Comparison of ENCODE assay signal across 31 cellular contexts in genomic region chr9:117184173-117184572, GRCh38.
DNase-seq lines count a peak whose midpoint lies in the region; ATAC-seq and TF ChIP-seq lines count a peak whose summit lies in the region.
"Had no signal": no experiment of that assay in that cellular context is flagged by ENCODE, and none has a peak within 500 bp of the region (broad histone marks: within the 10 kb centered on the region; RNA-seq: fewer than 3 reads in every experiment).

No MANE protein-coding gene starts in this region.

- H2BK15ac ChIP-seq in H9 (ENCODE audit: low read depth, low read length): no peak overlapping the region

- no peak overlapping the region for H3K56ac ChIP-seq in H9 (ENCODE audit: insufficient read length, low read depth, low read length)

- H3K79me2 ChIP-seq in H9 (ENCODE audit: insufficient read depth, low read length): no peaks in the 10 kb centered on the region

- no peak overlapping the region for H2AFZ ChIP-seq in H9 (ENCODE audit: low read length)

- no peak overlapping the region for H3K4me3 Mint-ChIP-seq in H9
- H3K4me3 Mint-ChIP-seq: activated T-cell treated with anti-CD3 and anti-CD28 coated beads, Interleukin-2, amount 50 U/mL, for 72 hours; CD4-positive, alpha-beta T cell; central memory CD8-positive, alpha-beta T cell; IgD-negative memory B cell; mesothelial cell of epicardium; naive B cell; stimulated activated naive B cell treated with anti-CD40 and anti-IgM and Interleukin-4, amounts not matched to agents 10 μg/mL and 1 μg/mL and 100 μg/mL, for 72 hours had no signal

- H3K4me1 ChIP-seq in H9 (ENCODE audit: insufficient read depth, low read length): no peaks in the 10 kb centered on the region
- H3K4me1 ChIP-seq: gastroesophageal sphincter, sigmoid colon, suprapubic skin had no signal

- no peak for TF ChIP-seq CTCF in H9 (conservative IDR thresholded peaks at IDR 0.05)

- ATAC-seq in GM18517 (IDR thresholded peaks at IDR 0.05; ENCODE audit: unreplicated experiment): no peak
- ATAC-seq in GM21515 (IDR thresholded peaks at IDR 0.05; ENCODE audit: unreplicated experiment): no peak
- ATAC-seq: activated T-cell treated with anti-CD3 and anti-CD28 coated beads, Interleukin-2, amount 50 U/mL, for 72 hours; gastroesophageal sphincter; stimulated activated naive B cell treated with anti-CD40 and anti-IgM and Interleukin-4, amounts not matched to agents 10 μg/mL and 1 μg/mL and 100 μg/mL, for 72 hours had no signal

- H4K8ac ChIP-seq in H9 (replicated peaks; ENCODE audit: insufficient read length, low read depth, low read length): no peak overlapping the region

- peaks cover 0 to 7% of the 10 kb centered on the region in 2 experiments; a peak in 2 of 4 replicates for H3K4me1 Mint-ChIP-seq in H9
- H3K4me1 Mint-ChIP-seq: central memory CD8-positive, alpha-beta T cell; IgD-negative memory B cell; mesothelial cell of epicardium; naive B cell; stimulated activated naive B cell treated with anti-CD40 and anti-IgM and Interleukin-4, amounts not matched to agents 10 μg/mL and 1 μg/mL and 100 μg/mL, for 72 hours had no signal

- no peak overlapping the region for H3K18ac ChIP-seq in H9 (ENCODE audit: insufficient read length, low read depth, low read length)

- H2BK120ac ChIP-seq in H9 (ENCODE audit: low read depth, low read length, poor library complexity, severe bottlenecking): no peak overlapping the region

- peak overlapping the region; percentile 12; the same call in 1 of the 2 replicates for H3K14ac ChIP-seq in H9 (ENCODE audit: insufficient read depth, low read length)

- no peak overlapping the region for H2BK20ac ChIP-seq in H9 (ENCODE audit: low read depth, low read length, poor library complexity, severe bottlenecking)

- peaks cover 6 to 12% (median 7%) of the 10 kb centered on the region in 3 experiments for H3K36me3 Mint-ChIP-seq in H9 (ENCODE audit: insufficient read depth in 1 of 3, low read depth in 3 of 3)
- H3K36me3 Mint-ChIP-seq: IgD-negative memory B cell; mesothelial cell of epicardium; naive B cell; stimulated activated naive B cell treated with anti-CD40 and anti-IgM and Interleukin-4, amounts not matched to agents 10 μg/mL and 1 μg/mL and 100 μg/mL, for 72 hours had no signal

- peak; percentile 4 for DNase-seq in NCI-H146 (lab: John Stamatoyannopoulos, UW)
- DNase-seq in NCI-H146 treated with DMSO at 0.1 percent for 48 hours (lab: John Stamatoyannopoulos, UW; ENCODE audit: unreplicated experiment): no peak
- DNase-seq in H9: no peak
- DNase-seq in NCI-H524 (lab: John Stamatoyannopoulos, UW): peak; percentile 77 to 87
- DNase-seq in cerebellum (ENCODE audit: low spot score): peak; percentile 52
- no peak for DNase-seq in stimulated activated CD4-positive, alpha-beta T cell treated with anti-CD3 and anti-CD28 coated beads, Interleukin-15, amount 100 ng/mL, for 24 hours
- DNase-seq: 8988T; activated CD4-positive, alpha-beta T cell treated with anti-CD3 and anti-CD28 coated beads, Interleukin-2, amount 50 U/mL, for 1 hour; activated naive CD4-positive, alpha-beta T cell; activated T-cell treated with anti-CD3 and anti-CD28 coated beads, Interleukin-2, amount 50 U/mL, for 72 hours; CD4-positive, alpha-beta T cell; DMS153; H7; hypothalamus; naive B cell; NCI-H1048; NCI-H2081 treated with DMSO at 0.1 percent for 48 hours; NCI-H526 treated with DMSO at 0.1 percent for 48 hours; sigmoid colon; stimulated activated naive B cell treated with anti-CD40 and anti-IgM and Interleukin-4, amounts not matched to agents 10 μg/mL and 1 μg/mL and 100 μg/mL, for 72 hours; SW 1271; T1000 had no signal

- H2BK5ac ChIP-seq in H9 (ENCODE audit: insufficient read length, low read length): no peak overlapping the region

- no CpG with 5 or more reads among the region's 7 CpGs for WGBS in H9 (ENCODE audit: extremely low coverage, insufficient read length, low lambda C conversion rate)

- no peaks in the 10 kb centered on the region for H3K27me3 ChIP-seq in H9 (ENCODE audit: insufficient read depth, low read length)
- H3K27me3 ChIP-seq: dorsolateral prefrontal cortex, neutrophil, sigmoid colon, suprapubic skin had no signal

- no peak overlapping the region for H2AK5ac ChIP-seq in H9 (ENCODE audit: insufficient read length, low read length)

- no peak overlapping the region for H3K27ac Mint-ChIP-seq in H9
- H3K27ac Mint-ChIP-seq: activated T-cell treated with anti-CD3 and anti-CD28 coated beads, Interleukin-2, amount 50 U/mL, for 72 hours; CD4-positive, alpha-beta T cell; IgD-negative memory B cell; mesothelial cell of epicardium; naive B cell; stimulated activated naive B cell treated with anti-CD40 and anti-IgM and Interleukin-4, amounts not matched to agents 10 μg/mL and 1 μg/mL and 100 μg/mL, for 72 hours had no signal

- H4K91ac ChIP-seq in H9 (ENCODE audit: insufficient read length, low read depth, low read length): no peak overlapping the region

- H4K20me1 ChIP-seq in H9 (ENCODE audit: control insufficient read depth, insufficient read depth, insufficient read length): no peaks in the 10 kb centered on the region

- no peaks in the 10 kb centered on the region for H3K9me3 ChIP-seq in H9 (ENCODE audit: control insufficient read depth, low read depth, low read length)
- H3K9me3 ChIP-seq: neutrophil, suprapubic skin had no signal

- no peaks in the 10 kb centered on the region for H3K23me2 ChIP-seq in H9 (ENCODE audit: insufficient read length, low read depth, low read length, poor library complexity, severe bottlenecking)

- no peak overlapping the region for H2BK12ac ChIP-seq in H9 (ENCODE audit: insufficient read length, low read depth, low read length)

- no peak overlapping the region for H3K4ac ChIP-seq in H9 (ENCODE audit: low read depth, low read length)

- H3K27ac ChIP-seq in H9 (ENCODE audit: insufficient read length, low read depth, low read length): no peak overlapping the region
- H3K27ac ChIP-seq: dorsolateral prefrontal cortex, gastroesophageal sphincter, neutrophil, sigmoid colon, suprapubic skin had no signal

- H4K5ac ChIP-seq in H9 (ENCODE audit: insufficient read length, low read depth, low read length): no peak overlapping the region

- no peaks in the 10 kb centered on the region; the same call in 1 of the 2 replicates for H3K27me3 Mint-ChIP-seq in H9 (ENCODE audit: low read depth)
- H3K27me3 Mint-ChIP-seq: CD4-positive, alpha-beta T cell; central memory CD8-positive, alpha-beta T cell; IgD-negative memory B cell; naive B cell; stimulated activated naive B cell treated with anti-CD40 and anti-IgM and Interleukin-4, amounts not matched to agents 10 μg/mL and 1 μg/mL and 100 μg/mL, for 72 hours had no signal

- H3K23ac ChIP-seq in H9 (ENCODE audit: insufficient read length, low read depth, low read length): no peak overlapping the region

- H3K9me3 Mint-ChIP-seq in H9: peaks cover 6 to 11% of the 10 kb centered on the region in 2 experiments

- no peak overlapping the region for H3T11ph ChIP-seq in H9 (ENCODE audit: low read length)

- no peak overlapping the region for H3K4me2 ChIP-seq in H9 (ENCODE audit: insufficient read depth, insufficient read length, low read length)

- H3K79me1 ChIP-seq in H9 (ENCODE audit: insufficient read depth, low read depth, low read length, poor library complexity, severe bottlenecking): no peaks in the 10 kb centered on the region

- H3K9ac ChIP-seq in H9 (ENCODE audit: extremely low read depth, insufficient read length, low read length): no peak overlapping the region

Comparison
In these comparisons a context has a peak if more than half of its experiments do, and no peak if none do; other contexts are left out.
1. DNase-seq: peak in NCI-H146 (single experiment), NCI-H524 (2 of 2) and cerebellum (single experiment); none in NCI-H146 treated with DMSO at 0.1 percent for 48 hours (single experiment), H9 (single experiment) and stimulated activated CD4-positive, alpha-beta T cell treated with anti-CD3 and anti-CD28 coated beads, Interleukin-15, amount 100 ng/mL, for 24 hours (single experiment).